In the genomic region with DNA sequence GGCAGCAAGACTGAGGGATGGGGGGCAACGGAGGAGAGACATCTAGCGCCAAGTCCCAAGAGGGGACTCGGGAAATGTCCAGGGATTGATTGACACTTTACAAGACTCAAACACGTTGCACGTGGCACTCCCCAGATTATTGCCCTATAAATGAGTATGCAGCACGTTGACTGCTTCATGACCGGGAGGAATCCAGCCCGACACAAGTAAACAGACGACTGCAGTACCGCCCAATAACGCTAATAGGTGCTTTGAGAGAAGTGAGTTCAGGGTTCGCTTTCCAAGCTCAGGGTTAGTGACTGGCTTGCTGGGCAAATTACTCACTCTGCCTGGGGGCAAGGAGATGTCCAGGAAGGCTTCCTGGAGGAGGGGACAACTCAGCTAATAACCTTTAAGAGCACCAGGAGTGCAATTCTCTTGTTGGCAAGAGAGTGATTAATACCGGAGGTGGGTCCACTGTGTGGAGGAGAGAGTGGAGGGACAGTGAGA, we compare ENCODE assay signal across 16 cellular contexts.
DNase-seq lines count a peak whose midpoint lies in the region; ATAC-seq, FAIRE-seq and TF ChIP-seq lines count a peak whose summit lies in the region.
"Had no signal": no experiment of that assay in that cellular context is flagged by ENCODE, and none has a peak within 500 bp of the region (broad histone marks: within the 10 kb centered on the region; RNA-seq: fewer than 3 reads in every experiment).

No MANE protein-coding gene starts in this region.

- H3K9ac ChIP-seq in ES-I3 (ENCODE audit: low read depth, low read length) = peak overlapping the region; percentile 6; the same call in 1 of the 2 replicates
- H3K9ac ChIP-seq in mucosa of rectum (ENCODE audit: low read depth in 1 of 2, low read length in 2 of 2) = peak overlapping the region in 1 of 2 donors; percentile 65

- peaks cover 11% of the 10 kb centered on the region for H3K27me3 Mint-ChIP-seq in mesothelial cell of epicardium (ENCODE audit: low read depth)

- ATAC-seq in activated CD4-positive, CD25-positive, alpha-beta regulatory T cell treated with anti-CD3 and anti-CD28 coated beads, Interleukin-2, amount 50 U/mL, for 24 hours = no peak
- ATAC-seq: CD8-positive, alpha-beta T cell had no signal

- peak overlapping the region; percentile 31 to 61 for H3K4me3 ChIP-seq in mucosa of rectum (ENCODE audit: low read length in 2 of 2)
- H3K4me3 ChIP-seq: spleen had no signal

- peaks cover 0 to 2% of the 10 kb centered on the region in 2 donors for H3K27me3 ChIP-seq in mucosa of rectum (ENCODE audit: control insufficient read depth in 2 of 2, insufficient read depth in 2 of 2, low read length in 2 of 2)

- peak overlapping the region; percentile 89 to 93 for H3K27ac ChIP-seq in mucosa of rectum (ENCODE audit: low read depth in 2 of 2, low read length in 2 of 2)
- H3K27ac ChIP-seq: spleen had no signal

- H3K9me3 ChIP-seq in ES-I3 (ENCODE audit: control insufficient read depth, insufficient read depth, low read length) = no peaks in the 10 kb centered on the region
- no peaks in the 10 kb centered on the region for H3K9me3 ChIP-seq in mucosa of rectum (ENCODE audit: control insufficient read depth in 2 of 2, low read length in 2 of 2)
- H3K9me3 ChIP-seq: spleen had no signal

- H3K4me1 ChIP-seq in ES-I3 (ENCODE audit: insufficient read depth, low read length) (no peaks in the 10 kb centered on the region; the same call in 1 of the 2 replicates), mucosa of rectum (ENCODE audit: control insufficient read depth in 2 of 2, insufficient read depth in 2 of 2, low read length in 2 of 2) (peaks cover 20 to 38% of the 10 kb centered on the region in 2 donors)
- H3K4me1 ChIP-seq: spleen had no signal

- no peaks in the 10 kb centered on the region for H3K36me3 Mint-ChIP-seq in mesothelial cell of epicardium
- H3K36me3 Mint-ChIP-seq: CD8-positive, alpha-beta T cell had no signal

- peak; percentile 72 for DNase-seq in LoVo (ENCODE audit: low spot score)
- DNase-seq in mesothelial cell of epicardium (ENCODE audit: low spot score in 2 of 2, unreplicated experiment in 2 of 2) = no peak
- DNase-seq in mesenteric fat pad (ENCODE audit: low spot score) = no peak
- no peak for DNase-seq in NCI-H345 treated with DMSO at 0.1 percent for 48 hours (lab: John Stamatoyannopoulos, UW; ENCODE audit: unreplicated experiment)
- DNase-seq: activated CD4-positive, alpha-beta T cell treated with anti-CD3 and anti-CD28 coated beads, Interleukin-2, amount 50 U/mL, for 4 hours; amniotic stem cell; CD8-positive, alpha-beta T cell; mesenchymal stem cell; MV-4-11; spleen; T-helper 2 cell had no signal

- TF ChIP-seq CTCF in mesothelial cell of epicardium (IDR thresholded peaks at IDR 0.05; ENCODE audit: unreplicated experiment) = no peak

- H3K9me3 Mint-ChIP-seq in mesothelial cell of epicardium = no peaks in the 10 kb centered on the region
- H3K9me3 Mint-ChIP-seq: activated T-helper 1 cell treated with anti-CD3 and anti-CD28 coated beads, Interleukin-12 subunit alpha, Interleukin-12 subunit beta, Interleukin-2, Interleukin-4 antibody, amounts not matched to agents 30 ng/mL and 10 ng/mL and 1 ng/mL, durations not matched to agents 14 hours and 24 hours and 36 hours; CD8-positive, alpha-beta T cell had no signal

- peak; percentile 49 for FAIRE-seq in colon (lab: Jason Lieb, UNC)

- no peaks in the 10 kb centered on the region for H3K36me3 ChIP-seq in ES-I3 (ENCODE audit: insufficient read depth, low read length)
- H3K36me3 ChIP-seq in mucosa of rectum (ENCODE audit: control insufficient read depth in 2 of 2, insufficient read depth in 2 of 2, low read length in 2 of 2) = no peaks in the 10 kb centered on the region
- H3K36me3 ChIP-seq: spleen had no signal

- no peak overlapping the region for H3K27ac Mint-ChIP-seq in mesothelial cell of epicardium
- H3K27ac Mint-ChIP-seq: activated T-helper 1 cell treated with anti-CD3 and anti-CD28 coated beads, Interleukin-12 subunit alpha, Interleukin-12 subunit beta, Interleukin-2, Interleukin-4 antibody, amounts not matched to agents 30 ng/mL and 10 ng/mL and 1 ng/mL, durations not matched to agents 14 hours and 24 hours and 36 hours; CD8-positive, alpha-beta T cell had no signal

- H3K4me1 Mint-ChIP-seq in mesothelial cell of epicardium = peaks cover 5% of the 10 kb centered on the region

- no peak overlapping the region for H3K4me3 Mint-ChIP-seq in mesothelial cell of epicardium
- H3K4me3 Mint-ChIP-seq: activated T-helper 1 cell treated with anti-CD3 and anti-CD28 coated beads, Interleukin-12 subunit alpha, Interleukin-12 subunit beta, Interleukin-2, Interleukin-4 antibody, amounts not matched to agents 30 ng/mL and 10 ng/mL and 1 ng/mL, durations not matched to agents 14 hours and 24 hours and 36 hours; CD8-positive, alpha-beta T cell had no signal
